ENCODE assay signal across 8 cellular contexts in the genomic region with DNA sequence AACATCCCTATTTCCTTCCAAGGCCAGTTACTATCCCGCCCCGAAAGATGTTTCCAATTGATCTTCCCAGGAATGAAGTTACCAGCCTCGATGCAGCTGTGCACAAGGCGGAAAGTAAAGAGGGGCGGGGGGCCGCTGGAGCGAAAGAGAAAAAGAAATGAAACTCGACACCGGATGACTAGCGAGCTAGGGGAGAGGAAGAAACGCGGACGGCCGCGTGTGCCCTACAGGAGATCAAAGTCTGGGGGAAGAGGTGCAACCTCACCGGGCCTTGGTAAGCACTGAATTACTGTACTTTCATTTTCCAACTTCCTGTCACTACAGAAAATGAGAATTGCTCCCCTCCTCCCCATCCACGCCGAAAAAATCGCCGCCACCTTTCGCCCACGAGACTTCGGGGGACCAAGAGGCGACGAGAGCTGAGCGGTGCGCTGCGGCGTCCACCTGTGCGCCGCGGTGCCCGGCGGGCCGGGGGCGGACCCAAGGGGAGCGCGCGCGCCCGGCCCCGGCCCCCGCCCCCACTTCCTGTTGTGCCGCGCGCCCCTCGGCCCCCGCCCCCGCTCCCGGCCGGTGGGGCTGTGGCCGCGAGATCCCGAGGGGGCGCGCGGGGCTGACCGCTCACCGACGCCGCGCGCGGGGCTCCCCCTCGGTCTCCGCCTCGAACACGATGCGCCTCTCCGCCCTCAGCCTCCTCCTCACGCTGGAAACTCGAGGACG. TPM values are rescaled to one million over a fixed set of nuclear protein-coding genes. Genes with fewer than 3 reads are reported as not detected.
A peak's percentile ranks its signal among the peaks of the same experiment; 100 is the strongest.
DNase-seq lines count a peak whose midpoint lies in the region; ATAC-seq, FAIRE-seq and TF ChIP-seq lines count a peak whose summit lies in the region.

No MANE protein-coding gene starts in this region.

- H3K4me3 ChIP-seq in Caco-2 (ENCODE audit: low read depth, low read length) (peak overlapping the region; percentile 82), H1 (ENCODE audit: extremely low read depth in 1 of 4, insufficient read depth in 2 of 4, low read depth in 3 of 4, low read length in 4 of 4) (peak overlapping the region; percentile 72 to 90 (median 78)), mesodermal cell (ENCODE audit: extremely low read depth, insufficient read depth, low read length, poor library complexity, severe bottlenecking) (peak overlapping the region; percentile 72)

- BruUV-seq in Caco-2 (replicated peaks; lab: Mats Ljungman, UMichigan): TSS peak; percentile 39

- no peak overlapping the region for H2BK15ac ChIP-seq in H1 (ENCODE audit: low read length)

- H2AK5ac ChIP-seq in H1 (ENCODE audit: low read depth, low read length): no peak overlapping the region

- no peaks in the 10 kb centered on the region for H3K9me3 ChIP-seq in Caco-2
- H3K9me3 ChIP-seq in H1 (ENCODE audit: insufficient read depth in 2 of 2, low read depth in 1 of 2, low read length in 1 of 2): no peaks in the 10 kb centered on the region
- H3K9me3 ChIP-seq in mesodermal cell (ENCODE audit: control insufficient read depth, low read length): no peaks in the 10 kb centered on the region

- peak overlapping the region; percentile 84; the same call in 1 of the 2 replicates for H2BK12ac ChIP-seq in H1 (ENCODE audit: low read depth, low read length)

- CTCF ChIA-PET in Caco-2 (lab: Charles Lee): interaction anchor here (0.8 to 3.0 kb wide), 7 partner anchors 27 to 146 kb away, joined by 3 to 44 read pairs (median 3); a partner anchor contains a TSS
- CTCF ChIA-PET in H1 (lab: Charles Lee; ENCODE audit: partially characterized antibody): interaction anchor here (0.6 to 19.2 kb wide), 14 partner anchors 9 to 277 kb away, joined by 3 to 282 read pairs (median 5); no protein-coding TSS in a partner anchor

- no peak overlapping the region for H3K14ac ChIP-seq in H1 (ENCODE audit: insufficient read length)

- TF ChIP-seq RAD21 in H1 (IDR thresholded peaks at IDR 0.05 in 1 of 2, conservative IDR thresholded peaks at IDR 0.05 in 1 of 2; ENCODE audit: low read depth in 2 of 2, low read length in 2 of 2): no peak

- H3K4me2 ChIP-seq in H1 (ENCODE audit: insufficient read depth in 1 of 2, low read depth in 2 of 2, low read length in 2 of 2): peak overlapping the region; percentile 58 to 86

- intact Hi-C loops in Caco-2 (cut with micrococcal nuclease; ENCODE audit: unreplicated experiment): no loop called here

- 1% methylated on average over 36 of the region's 73 CpGs; no CpG with 5 or more reads in 1 of the 2 experiments for WGBS in H1 (ENCODE audit: extremely low coverage in 1 of 2, insufficient coverage in 1 of 2, insufficient read length in 1 of 2, insufficient replicate concordance in 2 of 2, low coverage in 1 of 2, low lambda C conversion rate in 2 of 2, missing lambda C conversion rate in 1 of 2), 2 experiments
- WGBS in mesodermal cell (ENCODE audit: insufficient coverage in 2 of 2), 2 experiments: 0% methylated on average over 31 to 44 of the region's 73 CpGs

- peaks cover 6% of the 10 kb centered on the region for H3K4me1 Mint-ChIP-seq in Caco-2 (ENCODE audit: low read depth, unreplicated experiment)

- H3K36me3 ChIP-seq in Caco-2 (ENCODE audit: control insufficient read depth, insufficient read depth, low read length) (no peaks in the 10 kb centered on the region), H1 (ENCODE audit: control insufficient read depth in 2 of 4, insufficient read depth in 4 of 4, low read length in 3 of 4) (no peaks in the 10 kb centered on the region), mesodermal cell (ENCODE audit: control insufficient read depth, insufficient read depth, low read length) (peaks cover 22% of the 10 kb centered on the region)

- no peak overlapping the region for H3K23ac ChIP-seq in H1 (ENCODE audit: insufficient read length)

- peak overlapping the region; percentile 93 for H3K27ac ChIP-seq in H1 (ENCODE audit: low read depth, low read length)
- H3K27ac ChIP-seq in mesodermal cell (ENCODE audit: low read depth, low read length, severe bottlenecking): peak overlapping the region; percentile 97

- H3K4ac ChIP-seq in H1 (replicated peaks; ENCODE audit: insufficient read length, low read depth, low read length): no peak overlapping the region

- peak overlapping the region; percentile 87 to 95 (median 92) for H3K9ac ChIP-seq in H1 (replicated peaks in 1 of 4; ENCODE audit: extremely low read depth in 1 of 4, low read depth in 3 of 4, low read length in 3 of 4)

- H3K27ac Mint-ChIP-seq in Caco-2 (ENCODE audit: unreplicated experiment): peak overlapping the region; percentile 87

- H3K23me2 ChIP-seq in H1 (ENCODE audit: low read depth, low read length): peaks cover 3% of the 10 kb centered on the region; the same call in 1 of the 2 replicates

- no peak for TF ChIP-seq EP300 in H1 (IDR thresholded peaks at IDR 0.05; ENCODE audit: borderline replicate concordance in 1 of 2, low read depth in 2 of 2, low read length in 2 of 2)

- no peak overlapping the region for H2BK120ac ChIP-seq in H1 (replicated peaks; ENCODE audit: low read depth, low read length)

- peak overlapping the region; percentile 86 for H3K4me3 Mint-ChIP-seq in Caco-2 (ENCODE audit: unreplicated experiment)

- H4K20me1 ChIP-seq in H1 (replicated peaks in 1 of 2; ENCODE audit: control insufficient read depth in 1 of 2, insufficient read depth in 2 of 2, low read length in 2 of 2): peaks cover 0 to 1% of the 10 kb centered on the region in 2 experiments

- H4K91ac ChIP-seq in H1 (replicated peaks; ENCODE audit: insufficient read length, low read length): peak overlapping the region; percentile 71

- no peak for TF ChIP-seq CTCF in Caco-2 (IDR thresholded peaks at IDR 0.05; ENCODE audit: insufficient read depth in 1 of 2, low read depth in 1 of 2, low read length in 1 of 2, severe bottlenecking in 1 of 2, unreplicated experiment in 1 of 2)
- TF ChIP-seq CTCF in H1 (IDR thresholded peaks at IDR 0.05; ENCODE audit: control extremely low read depth in 1 of 3, insufficient read depth in 1 of 3, low read depth in 1 of 3, low read length in 3 of 3): no peak

- peak; percentile 56 to 95 for TF ChIP-seq POLR2A in H1 (IDR thresholded peaks at IDR 0.05; ENCODE audit: control extremely low read depth in 1 of 2, low read depth in 2 of 2, low read length in 2 of 2)

- no peaks in the 10 kb centered on the region for H3K27me3 Mint-ChIP-seq in Caco-2 (ENCODE audit: insufficient read depth, unreplicated experiment)

- H4K5ac ChIP-seq in H1 (ENCODE audit: insufficient read length, low read depth, low read length): peak overlapping the region; percentile 95

- H3K27me3 ChIP-seq in Caco-2 (replicated peaks; ENCODE audit: control insufficient read depth, insufficient read depth, low read length) (no peaks in the 10 kb centered on the region), H1 (replicated peaks in 1 of 4; ENCODE audit: control insufficient read depth in 3 of 4, extremely low read depth in 1 of 4, insufficient read depth in 3 of 4, low read length in 3 of 4) (no peaks in the 10 kb centered on the region)

- H3K79me2 ChIP-seq in H1 (ENCODE audit: control insufficient read depth in 1 of 2, insufficient read depth in 2 of 2, low read length in 2 of 2): peaks cover 12 to 45% of the 10 kb centered on the region in 2 experiments

- peak overlapping the region; percentile 98; the same call in 1 of the 2 replicates for H4K8ac ChIP-seq in H1 (ENCODE audit: extremely low read depth, insufficient read depth, low read length)

- no peak overlapping the region for H2BK20ac ChIP-seq in H1 (ENCODE audit: low read length)

- no peaks in the 10 kb centered on the region for H3K9me3 Mint-ChIP-seq in Caco-2 (ENCODE audit: unreplicated experiment)

- H2BK5ac ChIP-seq in H1 (ENCODE audit: low read depth, low read length): peak overlapping the region; percentile 88

- H3K4me1 ChIP-seq in Caco-2 (peaks cover 8% of the 10 kb centered on the region; the same call in 1 of the 2 replicates), H1 (replicated peaks in 1 of 4; ENCODE audit: control insufficient read depth in 3 of 4, insufficient read depth in 4 of 4, low read length in 3 of 4) (no peaks in the 10 kb centered on the region; a peak in 2 of 7 replicates), mesodermal cell (ENCODE audit: control insufficient read depth, insufficient read depth, low read length, poor library complexity, severe bottlenecking) (no peaks in the 10 kb centered on the region)

- POLR2A ChIA-PET in Caco-2 (lab: Charles Lee): interaction anchor here (0.6 to 1.5 kb wide), 5 partner anchors 30 to 358 kb away, joined by 3 to 6 read pairs (median 4); no protein-coding TSS in a partner anchor
- POLR2A ChIA-PET in H1 (lab: Charles Lee; ENCODE audit: partially characterized antibody): interaction anchor here (0.7 to 3.5 kb wide), 27 partner anchors 9 to 135 kb away, joined by 3 to 28 read pairs (median 5); a partner anchor contains a TSS

- no peak overlapping the region for H2AFZ ChIP-seq in H1 (ENCODE audit: low read length)

- H3K56ac ChIP-seq in H1 (replicated peaks; ENCODE audit: insufficient read length, low read depth, low read length): peak overlapping the region; percentile 75

- peak; percentile 62 for ATAC-seq in GM21390 (IDR thresholded peaks at IDR 0.05; ENCODE audit: unreplicated experiment)

- H3K36me3 Mint-ChIP-seq in Caco-2 (ENCODE audit: insufficient read depth, unreplicated experiment): peaks cover 13% of the 10 kb centered on the region

- DNase-seq in Caco-2 (peak; percentile 75 to 84), HTR-8/SVneo (ENCODE audit: insufficient read length, low spot score) (peak; percentile 67), NOMO-1 (lab: John Stamatoyannopoulos, UW; ENCODE audit: unreplicated experiment in 2 of 2) (peak; percentile 82 to 85), H1 (ENCODE audit: low read depth in 1 of 2, low spot score in 2 of 2) (peak; percentile 38 to 79)
- DNase-seq in activated CD8-positive, alpha-beta memory T cell treated with anti-CD3 and anti-CD28 coated beads for 48 hours (ENCODE audit: low read depth in 2 of 3, low spot score in 2 of 3): peak; percentile 42 to 71 (median 62)
- DNase-seq in stimulated activated CD8-positive, alpha-beta memory T cell treated with anti-CD3 and anti-CD28 coated beads, Interleukin-15, amount 100 ng/mL, for 4 hours (ENCODE audit: low read depth in 2 of 2): peak; percentile 59 to 72

- peaks cover 2% of the 10 kb centered on the region; the same call in 1 of the 2 replicates for H3K79me1 ChIP-seq in H1 (ENCODE audit: low read depth, low read length)

- FAIRE-seq in HTR-8/SVneo (lab: Jason Lieb, UNC) (no peak), H1 (lab: Jason Lieb, UNC) (no peak)

- H3K18ac ChIP-seq in H1 (ENCODE audit: extremely low read depth, low read length): peak overlapping the region; percentile 89

RNA-seq across cellular contexts. Expression of a gene that starts 0.6 kb away (rescaled TPM):
- total RNA-seq in Caco-2 (2022): 14.4 and 16.9 TPM in 2 replicates
- total RNA-seq in H1 (2021; fragmentation: NEBNext Ultra II Directional; extraction: Animal tissue kit (Norgen Biotek cat#: 25700)): 23.3 and 26.3 TPM in 2 replicates
- 2.5 and 2.9 TPM in 2 replicates for polyA plus RNA-seq in H1 (2011; rRNA removed)
- 4.0 TPM for polyA plus RNA-seq in H1 (2011; cell fraction: cytosol; rRNA removed)
- 4.1 TPM for polyA plus RNA-seq in H1 (2011; cell fraction: nucleus; rRNA removed)
- polyA plus RNA-seq in H1 (2012, experiment 1 of 2): 4.2 to 7.4 TPM (median 5.9 TPM) in 4 replicates
- polyA plus RNA-seq in H1 (2012, experiment 2 of 2): 1.6 TPM
- polyA plus RNA-seq in H1 (2013, experiment 1 of 2): 9.6 TPM
- polyA plus RNA-seq in H1 (2013, experiment 2 of 2): 8.7 TPM
- polyA minus RNA-seq in H1 (2011; rRNA and poly(A)+ RNA removed): 11.5 and 11.6 TPM in 2 replicates
- polyA minus RNA-seq in H1 (2011; cell fraction: cytosol; rRNA and poly(A)+ RNA removed): 6.1 TPM
- polyA minus RNA-seq in H1 (2011; cell fraction: nucleus; rRNA and poly(A)+ RNA removed): 13.7 TPM
- polyA plus RNA-seq in mesodermal cell (2013, experiment 1 of 2): 8.9 TPM
- polyA plus RNA-seq in mesodermal cell (2013, experiment 2 of 2): 8.5 TPM

RNA-seq across cellular contexts. Expression of a gene that starts 49.1 kb away (rescaled TPM):
- total RNA-seq in Caco-2 (2022): 5.5 TPM in 2 replicates
- total RNA-seq in H1 (2021; fragmentation: NEBNext Ultra II Directional; extraction: Animal tissue kit (Norgen Biotek cat#: 25700)): 12.5 and 13.0 TPM in 2 replicates
- polyA plus RNA-seq in H1 (2011; rRNA removed): 14.3 and 19.7 TPM in 2 replicates
- 17.4 TPM for polyA plus RNA-seq in H1 (2011; cell fraction: cytosol; rRNA removed)
- 38.5 TPM for polyA plus RNA-seq in H1 (2011; cell fraction: nucleus; rRNA removed)
- polyA plus RNA-seq in H1 (2012, experiment 1 of 2): 8.3 to 13.3 TPM (median 12.8 TPM) in 4 replicates
- polyA plus RNA-seq in H1 (2012, experiment 2 of 2): 12.2 TPM
- polyA plus RNA-seq in H1 (2013, experiment 1 of 2): 12.9 TPM
- polyA plus RNA-seq in H1 (2013, experiment 2 of 2): 13.1 TPM
- 9.2 and 9.9 TPM in 2 replicates for polyA minus RNA-seq in H1 (2011; rRNA and poly(A)+ RNA removed)
- polyA minus RNA-seq in H1 (2011; cell fraction: cytosol; rRNA and poly(A)+ RNA removed): 7.6 TPM
- 12.6 TPM for polyA minus RNA-seq in H1 (2011; cell fraction: nucleus; rRNA and poly(A)+ RNA removed)
- 6.6 TPM for polyA plus RNA-seq in mesodermal cell (2013, experiment 1 of 2)
- 7.6 TPM for polyA plus RNA-seq in mesodermal cell (2013, experiment 2 of 2)

Comparison
In these comparisons a context has a peak if more than half of its experiments do, and no peak if none do; other contexts are left out.
1. Peak in every context shown above with its lines: DNase-seq, ATAC-seq, H3K4me3 ChIP-seq and H3K27ac ChIP-seq.